In genomic region chr2:59025157-59025757, GRCh38 we compare ENCODE assay signal across 8 cellular contexts.
A peak's percentile ranks its signal among the peaks of the same experiment; 100 is the strongest.
DNase-seq lines count a peak whose midpoint lies in the region; ATAC-seq, FAIRE-seq and TF ChIP-seq lines count a peak whose summit lies in the region.

No MANE protein-coding gene starts in this region.

- no peak overlapping the region for H2BK12ac ChIP-seq in H1 (ENCODE audit: low read depth, low read length)

- H3K4me1 ChIP-seq in H1 (replicated peaks in 1 of 4; ENCODE audit: control insufficient read depth in 3 of 4, insufficient read depth in 4 of 4, low read length in 3 of 4) = no peaks in the 10 kb centered on the region
- no peaks in the 10 kb centered on the region for H3K4me1 ChIP-seq in naive thymus-derived CD4-positive, alpha-beta T cell (ENCODE audit: control insufficient read depth in 2 of 2, insufficient read depth in 2 of 2, low read length in 2 of 2)

- peaks cover 0 to 2% (median 0%) of the 10 kb centered on the region in 11 donors for H3K9me3 Mint-ChIP-seq in naive thymus-derived CD4-positive, alpha-beta T cell
- peaks cover 3% of the 10 kb centered on the region for H3K9me3 Mint-ChIP-seq in activated T-helper 17 cell treated with anti-CD3 and anti-CD28 coated beads, Interleukin-2, amount 50 U/mL, for 72 hours

- H4K5ac ChIP-seq in H1 (ENCODE audit: insufficient read length, low read depth, low read length) = no peak overlapping the region

- no peak overlapping the region for H3K14ac ChIP-seq in H1 (ENCODE audit: insufficient read length)

- POLR2A ChIA-PET in AG04450 (lab: Yijun Ruan, JAX) = no interaction called here
- POLR2A ChIA-PET in H1 (lab: Charles Lee; ENCODE audit: partially characterized antibody) = no interaction called here
- POLR2A ChIA-PET in naive thymus-derived CD4-positive, alpha-beta T cell (lab: Charles Lee) = no interaction called here

- no peak overlapping the region for H3K9ac ChIP-seq in H1 (replicated peaks in 1 of 4; ENCODE audit: extremely low read depth in 1 of 4, low read depth in 3 of 4, low read length in 3 of 4)

- TF ChIP-seq CTCF in AG04450 (IDR thresholded peaks at IDR 0.05; ENCODE audit: low read depth, low read length) (peak; percentile 88), GM06990 (IDR thresholded peaks at IDR 0.05; ENCODE audit: insufficient read depth, low read length, poor library complexity, severe bottlenecking) (peak; percentile 99), H1 (IDR thresholded peaks at IDR 0.05; ENCODE audit: control extremely low read depth in 1 of 3, insufficient read depth in 1 of 3, low read depth in 1 of 3, low read length in 3 of 3) (peak; percentile 91 to 96 (median 94))

- H3K4me2 ChIP-seq in H1 (ENCODE audit: insufficient read depth in 1 of 2, low read depth in 2 of 2, low read length in 2 of 2) = no peak overlapping the region

- H3K79me1 ChIP-seq in H1 (ENCODE audit: low read depth, low read length) = no peaks in the 10 kb centered on the region

- H3K4me3 ChIP-seq in AG04450 (ENCODE audit: low read depth, low read length) (no peak overlapping the region), GM06990 (replicated peaks; ENCODE audit: low read depth, low read length) (no peak overlapping the region), H1 (ENCODE audit: extremely low read depth in 1 of 4, insufficient read depth in 2 of 4, low read depth in 3 of 4, low read length in 4 of 4) (no peak overlapping the region)
- no peak overlapping the region for H3K4me3 ChIP-seq in naive thymus-derived CD4-positive, alpha-beta T cell (ENCODE audit: low read length)

- no peak overlapping the region for H3K27ac ChIP-seq in AG04450 (ENCODE audit: low read depth, low read length)
- H3K27ac ChIP-seq in H1 (ENCODE audit: low read depth, low read length) = no peak overlapping the region
- no peak overlapping the region for H3K27ac ChIP-seq in naive thymus-derived CD4-positive, alpha-beta T cell (ENCODE audit: low read depth, low read length)

- no peaks in the 10 kb centered on the region for H3K36me3 Mint-ChIP-seq in naive thymus-derived CD4-positive, alpha-beta T cell
- H3K36me3 Mint-ChIP-seq in activated T-helper 17 cell treated with anti-CD3 and anti-CD28 coated beads, Interleukin-2, amount 50 U/mL, for 72 hours (ENCODE audit: low read depth) = no peaks in the 10 kb centered on the region

- ATAC-seq in HG02981 (IDR thresholded peaks at IDR 0.05; ENCODE audit: unreplicated experiment) = peak; percentile 69
- ATAC-seq in naive thymus-derived CD4-positive, alpha-beta T cell = peak; percentile 63
- no peak for ATAC-seq in activated T-helper 17 cell treated with anti-CD3 and anti-CD28 coated beads, Interleukin-2, amount 50 U/mL, for 72 hours (replicated peaks)

- H3K27me3 Mint-ChIP-seq in naive thymus-derived CD4-positive, alpha-beta T cell = peaks cover 0 to 9% (median 0%) of the 10 kb centered on the region in 5 donors
- no peaks in the 10 kb centered on the region for H3K27me3 Mint-ChIP-seq in activated T-helper 17 cell treated with anti-CD3 and anti-CD28 coated beads, Interleukin-2, amount 50 U/mL, for 72 hours

- no peak for TF ChIP-seq EP300 in H1 (IDR thresholded peaks at IDR 0.05; ENCODE audit: borderline replicate concordance in 1 of 2, low read depth in 2 of 2, low read length in 2 of 2)

- no peak overlapping the region for H2BK15ac ChIP-seq in H1 (ENCODE audit: low read length)

- no peaks in the 10 kb centered on the region for H3K23me2 ChIP-seq in H1 (ENCODE audit: low read depth, low read length)

- H3K9me3 ChIP-seq in AG04450 (ENCODE audit: control insufficient read depth, insufficient read depth, low read length) (no peaks in the 10 kb centered on the region), H1 (ENCODE audit: insufficient read depth in 2 of 2, low read depth in 1 of 2, low read length in 1 of 2) (no peaks in the 10 kb centered on the region)
- no peaks in the 10 kb centered on the region for H3K9me3 ChIP-seq in naive thymus-derived CD4-positive, alpha-beta T cell (ENCODE audit: control insufficient read depth in 2 of 3, low read length in 3 of 3)

- H3K4me1 Mint-ChIP-seq in naive thymus-derived CD4-positive, alpha-beta T cell = peaks cover 0 to 3% (median 0%) of the 10 kb centered on the region in 7 donors
- H3K4me1 Mint-ChIP-seq in activated T-helper 17 cell treated with anti-CD3 and anti-CD28 coated beads, Interleukin-2, amount 50 U/mL, for 72 hours = no peaks in the 10 kb centered on the region

- H3K4me3 Mint-ChIP-seq in naive thymus-derived CD4-positive, alpha-beta T cell = no peak overlapping the region
- H3K4me3 Mint-ChIP-seq in activated T-helper 17 cell treated with anti-CD3 and anti-CD28 coated beads, Interleukin-2, amount 50 U/mL, for 72 hours = no peak overlapping the region

- no peak overlapping the region for H2BK20ac ChIP-seq in H1 (ENCODE audit: low read length)

- no peak overlapping the region for H4K91ac ChIP-seq in H1 (replicated peaks; ENCODE audit: insufficient read length, low read length)

- H3K36me3 ChIP-seq in GM06990 (ENCODE audit: control insufficient read depth, insufficient read depth, low read length) (no peaks in the 10 kb centered on the region), H1 (ENCODE audit: control insufficient read depth in 2 of 4, insufficient read depth in 4 of 4, low read length in 3 of 4) (no peaks in the 10 kb centered on the region)
- H3K36me3 ChIP-seq in naive thymus-derived CD4-positive, alpha-beta T cell (ENCODE audit: control insufficient read depth in 2 of 3, insufficient read depth in 3 of 3, low read length in 3 of 3) = no peaks in the 10 kb centered on the region

- no peaks in the 10 kb centered on the region for H4K20me1 ChIP-seq in H1 (replicated peaks in 1 of 2; ENCODE audit: control insufficient read depth in 1 of 2, insufficient read depth in 2 of 2, low read length in 2 of 2)

- no peak overlapping the region for H2AFZ ChIP-seq in H1 (ENCODE audit: low read length)

- H2BK120ac ChIP-seq in H1 (replicated peaks; ENCODE audit: low read depth, low read length) = no peak overlapping the region

- DNase-seq in AG04450 (ENCODE audit: low read depth, low spot score) (no peak), GM06990 (ENCODE audit: extremely low read depth, insufficient read length) (peak; percentile 17), OCI-M1 (lab: John Stamatoyannopoulos, UW) (peak; percentile 78), H1 (ENCODE audit: low read depth in 1 of 2, low spot score in 2 of 2) (peak; percentile 23 to 81)
- peak in 2 of 9 donors; percentile 6 to 14 for DNase-seq in naive thymus-derived CD4-positive, alpha-beta T cell
- no peak for DNase-seq in activated effector memory CD4-positive, alpha-beta T cell treated with Interleukin-2 at 50 U/mL for 16 hours

- no peak overlapping the region for H3K27ac Mint-ChIP-seq in naive thymus-derived CD4-positive, alpha-beta T cell
- H3K27ac Mint-ChIP-seq in activated T-helper 17 cell treated with anti-CD3 and anti-CD28 coated beads, Interleukin-2, amount 50 U/mL, for 72 hours = no peak overlapping the region

- no peak overlapping the region for H2BK5ac ChIP-seq in H1 (ENCODE audit: low read depth, low read length)

- intact Hi-C loops in naive thymus-derived CD4-positive, alpha-beta T cell (cut with micrococcal nuclease) = loop anchor here in 1 of 2 donors (2.0 to 10.0 kb wide), 2 partner anchors 1128 to 1530 kb away; partner anchors contain the start of gene BCL11A

- TF ChIP-seq RAD21 in H1 (IDR thresholded peaks at IDR 0.05 in 1 of 2, conservative IDR thresholded peaks at IDR 0.05 in 1 of 2; ENCODE audit: low read depth in 2 of 2, low read length in 2 of 2) = peak; percentile 91 to 92

- no peak overlapping the region for H4K8ac ChIP-seq in H1 (ENCODE audit: extremely low read depth, insufficient read depth, low read length)

- WGBS in H1 (ENCODE audit: extremely low coverage in 1 of 2, insufficient coverage in 1 of 2, insufficient read length in 1 of 2, insufficient replicate concordance in 2 of 2, low coverage in 1 of 2, low lambda C conversion rate in 2 of 2, missing lambda C conversion rate in 1 of 2), 2 experiments = 62% methylated on average over 5 of the region's 5 CpGs; no CpG with 5 or more reads in 1 of the 2 experiments

- CTCF ChIA-PET in AG04450 (lab: Charles Lee) (interaction anchor here (0.6 to 4.4 kb wide), 43 partner anchors 10 to 1567 kb away, joined by 3 to 62 read pairs (median 4); no protein-coding TSS in a partner anchor), H1 (lab: Charles Lee; ENCODE audit: partially characterized antibody) (interaction anchor here (0.6 to 3.8 kb wide), 52 partner anchors 10 to 1556 kb away, joined by 3 to 23 read pairs (median 4); no protein-coding TSS in a partner anchor)
- CTCF ChIA-PET in naive thymus-derived CD4-positive, alpha-beta T cell (lab: Charles Lee) = no interaction called here

- no peak overlapping the region for H3K4ac ChIP-seq in H1 (replicated peaks; ENCODE audit: insufficient read length, low read depth, low read length)

- H2AK5ac ChIP-seq in H1 (ENCODE audit: low read depth, low read length) = no peak overlapping the region

- TF ChIP-seq POLR2A in H1 (IDR thresholded peaks at IDR 0.05; ENCODE audit: control extremely low read depth in 1 of 2, low read depth in 2 of 2, low read length in 2 of 2) = no peak

- peak; percentile 75 for FAIRE-seq in H1 (lab: Jason Lieb, UNC)

- H3K23ac ChIP-seq in H1 (ENCODE audit: insufficient read length) = no peak overlapping the region

- no peaks in the 10 kb centered on the region for H3K27me3 ChIP-seq in AG04450 (ENCODE audit: control insufficient read depth, insufficient read depth, low read length)
- H3K27me3 ChIP-seq in GM06990 (replicated peaks; ENCODE audit: control insufficient read depth, insufficient read depth, low read length) = no peaks in the 10 kb centered on the region
- no peaks in the 10 kb centered on the region for H3K27me3 ChIP-seq in H1 (replicated peaks in 1 of 4; ENCODE audit: control insufficient read depth in 3 of 4, extremely low read depth in 1 of 4, insufficient read depth in 3 of 4, low read length in 3 of 4)
- H3K27me3 ChIP-seq in naive thymus-derived CD4-positive, alpha-beta T cell (ENCODE audit: control insufficient read depth in 2 of 2, insufficient read depth in 2 of 2, low read length in 2 of 2) = no peaks in the 10 kb centered on the region

- H3K79me2 ChIP-seq in H1 (ENCODE audit: control insufficient read depth in 1 of 2, insufficient read depth in 2 of 2, low read length in 2 of 2) = no peaks in the 10 kb centered on the region

- no peak overlapping the region for H3K18ac ChIP-seq in H1 (ENCODE audit: extremely low read depth, low read length)

- no peak overlapping the region for H3K56ac ChIP-seq in H1 (replicated peaks; ENCODE audit: insufficient read length, low read depth, low read length)

TF ChIP-seq in H1, 55 proteins besides CTCF, POLR2A, EP300 and RAD21:
- TF ChIP-seq SRF (IDR thresholded peaks at IDR 0.05; ENCODE audit: low read depth, low read length) (no peak), TEAD4 (IDR thresholded peaks at IDR 0.05; ENCODE audit: low read depth, low read length) (0 out of 2 replicates have a peak, but pooled peaks have one; percentile 19), BACH1 (IDR thresholded peaks at IDR 0.05; ENCODE audit: low read length) (no peak), YY1 (IDR thresholded peaks at IDR 0.05; ENCODE audit: low read depth, low read length) (0 out of 2 replicates have a peak, but pooled peaks have one; percentile 37), POU5F1 (IDR thresholded peaks at IDR 0.05; ENCODE audit: low read depth, low read length) (no peak)

Comparison
In these comparisons a context has a peak if more than half of its experiments do, and no peak if none do; other contexts are left out.
1. DNase-seq: peak in GM06990 (single experiment), OCI-M1 (single experiment) and H1 (2 of 2); none in AG04450 (single experiment) and activated effector memory CD4-positive, alpha-beta T cell treated with Interleukin-2 at 50 U/mL for 16 hours (single experiment).
2. Peak in every context shown above with its lines, with median percentiles within 50 percentile points of each other: CTCF ChIP-seq.